20 cellular contexts compared by ENCODE assay signal in the genomic region with DNA sequence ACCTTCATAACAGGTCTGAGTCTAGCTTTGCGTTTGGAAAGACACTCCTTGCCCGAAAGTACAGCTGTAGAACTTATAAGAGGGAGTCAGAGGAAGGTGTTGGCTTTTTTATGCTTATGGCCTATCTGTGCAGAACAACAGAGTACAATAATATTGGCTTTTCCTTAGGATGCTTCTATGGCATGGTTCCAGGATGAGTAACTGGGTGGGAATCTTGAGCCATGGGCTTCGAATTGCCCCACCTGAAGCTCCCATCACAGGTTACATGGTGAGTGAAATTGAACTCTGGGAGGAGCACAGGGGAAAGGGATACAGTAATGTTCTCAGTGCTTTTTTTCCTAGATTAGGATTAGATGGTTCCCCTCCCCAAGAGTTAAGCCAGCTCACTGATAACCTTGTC.
"Had no signal": no experiment of that assay in that cellular context is flagged by ENCODE, and none has a peak within 500 bp of the region (broad histone marks: within the 10 kb centered on the region; RNA-seq: fewer than 3 reads in every experiment).

No MANE protein-coding gene starts in this region.

- H3K4me3 ChIP-seq: ascending aorta, left lung, tibial artery had no signal

- H3K4me1 ChIP-seq: ascending aorta, foreskin keratinocyte, tibial artery had no signal

- H3K27me3 ChIP-seq: ascending aorta, foreskin keratinocyte, left lung, tibial artery had no signal

- H3K9me3 ChIP-seq: ascending aorta, left lung, tibial artery had no signal

- DNase-seq: activated CD4-positive, alpha-beta memory T cell treated with anti-CD3 and anti-CD28 coated beads for 36 hours; activated CD4-positive, alpha-beta T cell treated with anti-CD3 and anti-CD28 coated beads for 36 hours; activated naive CD4-positive, alpha-beta T cell treated with Interleukin-2 at 50 U/mL for 16 hours; activated T-cell treated with anti-CD3 and anti-CD28 coated beads, Interleukin-2, amount 50 U/mL, for 1 hour; dermis blood vessel endothelial cell; effector memory CD4-positive, alpha-beta T cell; glutamatergic neuron; hypothalamus; kidney; left lung; occipital lobe; stimulated activated CD4-positive, alpha-beta T cell treated with anti-CD3 and anti-CD28 coated beads, Interleukin-12 subunit alpha, Interleukin-12 subunit beta, amount 100 ng/mL, for 4 hours; stimulated activated CD4-positive, alpha-beta T cell treated with anti-CD3 and anti-CD28 coated beads, Interleukin-1b, Interleukin-23, amount 100 ng/mL, for 48 hours; stimulated activated naive CD8-positive, alpha-beta T cell treated with anti-CD3 and anti-CD28 coated beads, Interleukin-15, Interleukin-2, amounts not matched to agents 100 U/mL and 50 U/mL, for 24 hours; substantia nigra; T-helper 2 cell; tibial artery had no signal

- H3K27ac ChIP-seq: ascending aorta, foreskin keratinocyte, left lung, tibial artery had no signal

- FAIRE-seq: kidney had no signal

- ATAC-seq: activated CD4-positive, alpha-beta T cell treated with anti-CD3 and anti-CD28 coated beads for 36 hours; foreskin keratinocyte; left lung; stimulated activated naive CD8-positive, alpha-beta T cell treated with anti-CD3 and anti-CD28 coated beads, Interleukin-15, Interleukin-2, amounts not matched to agents 100 U/mL and 50 U/mL, for 24 hours; WTC11 had no signal
